In genomic region chr6:137870744-137871247, GRCh38 we compare ENCODE assay signal across 7 cellular contexts. TPM values are rescaled to one million over a fixed set of nuclear protein-coding genes. Genes with fewer than 3 reads are reported as not detected.
DNase-seq lines count a peak whose midpoint lies in the region; ATAC-seq and TF ChIP-seq lines count a peak whose summit lies in the region.

No MANE protein-coding gene starts in this region.

- no peaks in the 10 kb centered on the region for H3K79me2 ChIP-seq in SK-N-SH (ENCODE audit: insufficient read depth)

- peaks cover 48% of the 10 kb centered on the region for H3K4me1 Mint-ChIP-seq in memory B cell

- no peak for TF ChIP-seq RAD21 in SK-N-SH (IDR thresholded peaks at IDR 0.05; ENCODE audit: low read length)

- no peaks in the 10 kb centered on the region; the same call in 1 of the 2 replicates for H3K27me3 ChIP-seq in SK-N-SH (ENCODE audit: insufficient read depth)

- H3K4me3 ChIP-seq in SK-N-SH (ENCODE audit: low read depth in 2 of 2, low read length in 1 of 2), result no peak overlapping the region

- peak overlapping the region; percentile 90 to 98 for H3K27ac Mint-ChIP-seq in activated naive CD4-positive, alpha-beta T cell treated with anti-CD3 and anti-CD28 coated beads, Interleukin-2, amount 50 U/mL, for 72 hours
- peak overlapping the region; percentile 97 for H3K27ac Mint-ChIP-seq in memory B cell

- TF ChIP-seq EP300 in SK-N-SH (IDR thresholded peaks at IDR 0.05; ENCODE audit: borderline replicate concordance in 1 of 2, low read depth in 1 of 2, low read length in 1 of 2), result no peak

- no peaks in the 10 kb centered on the region for H3K36me3 ChIP-seq in SK-N-SH (replicated peaks in 1 of 2; ENCODE audit: control insufficient read depth in 1 of 2, insufficient read depth in 2 of 2, low read length in 1 of 2)

- TF ChIP-seq POLR2A in GM18951 (IDR thresholded peaks at IDR 0.05; ENCODE audit: extremely low read depth, insufficient read depth, insufficient read length), result peak; percentile 54

- no peaks in the 10 kb centered on the region for H3K27me3 Mint-ChIP-seq in memory B cell

- H3F3A ChIP-seq in SK-N-SH (replicated peaks; ENCODE audit: insufficient read depth), result peaks cover 9% of the 10 kb centered on the region

- H4K20me1 ChIP-seq in SK-N-SH (ENCODE audit: insufficient read depth), result no peaks in the 10 kb centered on the region

- in situ Hi-C loops in GM18951 (cut with MboI; ENCODE audit: low sequenced_read_pairs, unreplicated experiment), result no loop called here

- peaks cover 79 to 90% of the 10 kb centered on the region in 2 donors for H3K36me3 Mint-ChIP-seq in activated naive CD4-positive, alpha-beta T cell treated with anti-CD3 and anti-CD28 coated beads, Interleukin-2, amount 50 U/mL, for 72 hours
- peaks cover 13% of the 10 kb centered on the region for H3K36me3 Mint-ChIP-seq in memory B cell

- no peak for TF ChIP-seq CTCF in SK-N-SH (IDR thresholded peaks at IDR 0.05)

- H3K4me1 ChIP-seq in SK-N-SH (ENCODE audit: control insufficient read depth in 1 of 2, insufficient read depth in 2 of 2, low read depth in 1 of 2, low read length in 1 of 2), result peaks cover 0 to 8% of the 10 kb centered on the region in 2 experiments; a peak in 1 of 4 replicates

- ATAC-seq in HG03175 (IDR thresholded peaks at IDR 0.05; ENCODE audit: unreplicated experiment), result peak; percentile 21
- peak; percentile 41 for ATAC-seq in activated naive CD4-positive, alpha-beta T cell treated with anti-CD3 and anti-CD28 coated beads, Interleukin-2, amount 50 U/mL, for 72 hours
- no peak for ATAC-seq in memory B cell (ENCODE audit: low read depth)
- ATAC-seq in HG02840 (IDR thresholded peaks at IDR 0.05; ENCODE audit: low FRiP score, unreplicated experiment), result no peak

- POLR2A ChIA-PET in SK-N-SH (lab: Yijun Ruan, JAX), result no interaction called here

- no peaks in the 10 kb centered on the region for H3K9me3 Mint-ChIP-seq in activated naive CD4-positive, alpha-beta T cell treated with anti-CD3 and anti-CD28 coated beads, Interleukin-2, amount 50 U/mL, for 72 hours
- no peaks in the 10 kb centered on the region for H3K9me3 Mint-ChIP-seq in memory B cell

- H3K9me2 ChIP-seq in SK-N-SH, result no peaks in the 10 kb centered on the region

- no peak overlapping the region for H2AFZ ChIP-seq in SK-N-SH (ENCODE audit: low read depth)

- H3K9me3 ChIP-seq in SK-N-SH, result no peaks in the 10 kb centered on the region

- no peak overlapping the region for H3K27ac ChIP-seq in SK-N-SH (ENCODE audit: low read depth in 2 of 2, low read length in 1 of 2)

- H3K4me3 Mint-ChIP-seq in memory B cell, result peak overlapping the region; percentile 87

- peak in 1 of 2 donors; percentile 48 for DNase-seq in activated naive CD4-positive, alpha-beta T cell treated with anti-CD3 and anti-CD28 coated beads, Interleukin-2, amount 50 U/mL, for 72 hours (ENCODE audit: low spot score in 2 of 2)
- DNase-seq in memory B cell (ENCODE audit: low spot score in 2 of 2), result peak in 1 of 2 donors; percentile 27
- DNase-seq in SK-N-SH, result no peak
- no peak for DNase-seq in foreskin melanocyte

- no peak overlapping the region for H3K9ac ChIP-seq in SK-N-SH

- WGBS in SK-N-SH (ENCODE audit: low lambda C conversion rate), result 22% methylated on average over 4 of the region's 4 CpGs

- CTCF ChIA-PET in SK-N-SH (lab: Yijun Ruan, JAX), result no interaction called here

- H3K4me2 ChIP-seq in SK-N-SH, result no peak overlapping the region

TF ChIP-seq in SK-N-SH, 30 proteins besides CTCF, POLR2A, EP300 and RAD21:
- no peak for TF ChIP-seq JUND (IDR thresholded peaks at IDR 0.05)
- no peak for TF ChIP-seq MXI1 (IDR thresholded peaks at IDR 0.05; ENCODE audit: low read depth, low read length)
- no peak for TF ChIP-seq IRF3 (IDR thresholded peaks at IDR 0.05; ENCODE audit: low read depth, low read length)
- no peak for TF ChIP-seq NRF1 (IDR thresholded peaks at IDR 0.05; ENCODE audit: low read depth, low read length)
- TF ChIP-seq CHD2 (IDR thresholded peaks at IDR 0.05; ENCODE audit: low read length, partially characterized antibody), result no peak
- TF ChIP-seq FOXJ3 (CRISPR knock-in tag; IDR thresholded peaks at IDR 0.05), result no peak

RNA-seq across cellular contexts. Expression of gene TNFAIP3, which starts 3.7 kb away (rescaled TPM):
- total RNA-seq in activated naive CD4-positive, alpha-beta T cell treated with anti-CD3 and anti-CD28 coated beads, Interleukin-2, amount 50 U/mL, for 72 hours, result 100 to 1,000 TPM; 217 to 268 TPM
- polyA plus RNA-seq in SK-N-SH (2012; rRNA removed), result 1.0 and 1.1 TPM in 2 replicates
- 0.42 and 0.45 TPM in 2 replicates for polyA plus RNA-seq in SK-N-SH (2012; cell fraction: cytosol; rRNA removed)
- 2.4 and 3.2 TPM in 2 replicates for polyA plus RNA-seq in SK-N-SH (2012; cell fraction: nucleus; rRNA removed)

Comparison
In these comparisons a context has a peak if more than half of its experiments do, and no peak if none do; other contexts are left out.
1. ATAC-seq: peak in HG03175 (single experiment) and activated naive CD4-positive, alpha-beta T cell treated with anti-CD3 and anti-CD28 coated beads, Interleukin-2, amount 50 U/mL, for 72 hours (2 of 2); none in memory B cell (single experiment) and HG02840 (single experiment).